In genomic region chr13:32828711-32829110, GRCh38 we compare ENCODE assay signal across 21 cellular contexts.
"Had no signal": no experiment of that assay in that cellular context is flagged by ENCODE, and none has a peak within 500 bp of the region (broad histone marks: within the 10 kb centered on the region; RNA-seq: fewer than 3 reads in every experiment).

No MANE protein-coding gene starts in this region.

- H3K4me3 Mint-ChIP-seq: activated naive CD8-positive, alpha-beta T cell treated with anti-CD3 and anti-CD28 coated beads for 36 hours; activated T-cell treated with anti-CD3 and anti-CD28 coated beads, Interleukin-2, amount 50 U/mL, for 24 hours; central memory CD8-positive, alpha-beta T cell; memory B cell; neural crest cell; T-helper 1 cell treated with Interleukin-12 subunit alpha and Interleukin-12 subunit beta and Interleukin-4 antibody, amounts not matched to agents 30 μg/mL and 1 μg/mL, for 36 hours; WTC11 had no signal

- H3K4me1 Mint-ChIP-seq: activated naive CD8-positive, alpha-beta T cell treated with anti-CD3 and anti-CD28 coated beads for 36 hours; central memory CD8-positive, alpha-beta T cell; memory B cell had no signal

- H3K27ac Mint-ChIP-seq: activated naive CD8-positive, alpha-beta T cell treated with anti-CD3 and anti-CD28 coated beads for 36 hours; activated T-cell treated with anti-CD3 and anti-CD28 coated beads, Interleukin-2, amount 50 U/mL, for 24 hours; memory B cell; WTC11 had no signal

- H3K36me3 Mint-ChIP-seq: memory B cell had no signal

- H3K27me3 ChIP-seq: breast epithelium, colonic mucosa, dorsolateral prefrontal cortex, heart left ventricle, spleen, upper lobe of right lung had no signal

- H3K36me3 ChIP-seq: breast epithelium, colonic mucosa, heart left ventricle, spleen, thoracic aorta, upper lobe of right lung had no signal

- H3K4me3 ChIP-seq: breast epithelium, colonic mucosa, dorsolateral prefrontal cortex, heart left ventricle, mucosa of descending colon, spleen, thoracic aorta, upper lobe of right lung had no signal

- H3K9me3 ChIP-seq: colonic mucosa, mucosa of descending colon, upper lobe of right lung had no signal

- H3K27me3 Mint-ChIP-seq: activated naive CD8-positive, alpha-beta T cell treated with anti-CD3 and anti-CD28 coated beads for 36 hours; activated T-cell treated with anti-CD3 and anti-CD28 coated beads, Interleukin-2, amount 50 U/mL, for 24 hours; central memory CD8-positive, alpha-beta T cell had no signal

- ATAC-seq: heart left ventricle, left colon, mucosa of descending colon, upper lobe of right lung, WTC11 had no signal

- H3K9me3 Mint-ChIP-seq: central memory CD8-positive, alpha-beta T cell had no signal

- H3K27ac ChIP-seq: breast epithelium, colonic mucosa, dorsolateral prefrontal cortex, heart left ventricle, thoracic aorta, upper lobe of right lung had no signal

- H3K4me1 ChIP-seq: breast epithelium, colonic mucosa, heart left ventricle, upper lobe of right lung had no signal

- DNase-seq: activated naive CD4-positive, alpha-beta T cell treated with Interleukin-2 at 50 U/mL for 16 hours; activated naive CD8-positive, alpha-beta T cell treated with anti-CD3 and anti-CD28 coated beads for 36 hours; activated T-cell treated with anti-CD3 and anti-CD28 coated beads, Interleukin-2, amount 50 U/mL, for 24 hours; colonic mucosa; dorsolateral prefrontal cortex; heart left ventricle; islet precursor cell; left colon; mucosa of descending colon; spleen; stimulated activated CD4-positive, alpha-beta T cell treated with anti-CD3 and anti-CD28 coated beads, Interleukin-4, amount 100 ng/mL, for 1 hour; stimulated activated naive CD4-positive, alpha-beta T cell; T1000; upper lobe of right lung had no signal
